In the genomic region with DNA sequence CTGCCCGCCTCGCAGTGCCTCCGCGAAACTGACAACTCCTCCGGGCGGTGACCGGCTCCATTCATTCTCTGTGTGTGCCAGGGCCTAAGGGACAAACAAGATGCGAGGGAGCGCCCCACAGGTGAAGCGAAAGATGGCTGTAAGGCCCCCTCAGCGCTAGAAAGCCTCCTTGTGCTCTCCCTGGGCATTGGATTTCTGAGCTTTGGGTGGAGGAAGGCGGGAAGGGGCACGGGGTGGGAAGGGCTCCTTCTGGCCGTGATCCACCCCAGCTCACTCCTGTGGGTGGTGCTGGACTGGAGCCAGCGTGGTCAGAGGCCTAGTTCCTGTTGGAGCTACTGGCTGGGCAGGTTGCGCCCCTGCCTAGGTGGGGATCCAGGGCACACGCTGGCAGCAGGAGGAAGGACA, we compare ENCODE assay signal across 8 cellular contexts. TPM values are rescaled to one million over a fixed set of nuclear protein-coding genes. Genes with fewer than 3 reads are reported as not detected.
DNase-seq lines count a peak whose midpoint lies in the region; ATAC-seq, FAIRE-seq and TF ChIP-seq lines count a peak whose summit lies in the region.

No MANE protein-coding gene starts in this region.

- H3K27me3 ChIP-seq in HUES6 (ENCODE audit: control insufficient read depth, insufficient read depth, low read length) = peaks cover 26% of the 10 kb centered on the region
- H3K27me3 ChIP-seq in astrocyte (ENCODE audit: insufficient read depth, low read length) = peaks cover 15% of the 10 kb centered on the region
- peaks cover 0 to 36% of the 10 kb centered on the region in 2 experiments for H3K27me3 ChIP-seq in mesenchymal stem cell (ENCODE audit: control insufficient read depth in 1 of 2, insufficient read depth in 1 of 2, low read length in 2 of 2)

- no peak overlapping the region for H2BK120ac ChIP-seq in mesenchymal stem cell (ENCODE audit: low read depth, low read length)

- H4K8ac ChIP-seq in mesenchymal stem cell (ENCODE audit: low read length) = no peak overlapping the region

- H3K4ac ChIP-seq in mesenchymal stem cell (ENCODE audit: low read depth in 1 of 2, low read length in 2 of 2) = no peak overlapping the region

- H3K9me3 ChIP-seq in HUES6 (ENCODE audit: control insufficient read depth, insufficient read depth, low read depth, low read length) (no peaks in the 10 kb centered on the region), astrocyte (ENCODE audit: insufficient read depth, low read depth, low read length) (no peaks in the 10 kb centered on the region), mesenchymal stem cell (ENCODE audit: control insufficient read depth, low read length) (no peaks in the 10 kb centered on the region)

- WGBS in mesenchymal stem cell = 37% methylated on average over 17 of the region's 17 CpGs
- 41% methylated on average over 17 of the region's 17 CpGs for WGBS in urinary bladder

- H3K27ac ChIP-seq in HUES6 (ENCODE audit: low read depth, low read length) = no peak overlapping the region
- H3K27ac ChIP-seq in astrocyte (ENCODE audit: low read depth, low read length) = no peak overlapping the region
- no peak overlapping the region for H3K27ac ChIP-seq in mesenchymal stem cell (ENCODE audit: low read length, poor library complexity, severe bottlenecking)
- no peak overlapping the region for H3K27ac ChIP-seq in urinary bladder (ENCODE audit: low read depth)

- H2AK5ac ChIP-seq in mesenchymal stem cell (ENCODE audit: low read length, severe bottlenecking) = no peak overlapping the region

- no peak for FAIRE-seq in astrocyte (lab: Jason Lieb, UNC)
- FAIRE-seq in GM19239 (lab: Jason Lieb, UNC) = no peak

- no peak overlapping the region for H3K14ac ChIP-seq in mesenchymal stem cell (ENCODE audit: low read length in 2 of 2)

- H3K9ac ChIP-seq in HUES6 (ENCODE audit: low read length) = no peak overlapping the region
- peak overlapping the region; percentile 25 for H3K9ac ChIP-seq in astrocyte (ENCODE audit: low read length)
- H3K9ac ChIP-seq in mesenchymal stem cell (ENCODE audit: low read length) = peak overlapping the region; percentile 85

- no peak overlapping the region for H3K27ac Mint-ChIP-seq in astrocyte (ENCODE audit: unreplicated experiment)

- H3K36me3 Mint-ChIP-seq in astrocyte (ENCODE audit: low read depth, unreplicated experiment) = no peaks in the 10 kb centered on the region

- no peak overlapping the region for H3K18ac ChIP-seq in mesenchymal stem cell (ENCODE audit: low read depth in 1 of 2, low read length in 2 of 2)

- no peak overlapping the region for H2BK15ac ChIP-seq in mesenchymal stem cell (ENCODE audit: low read depth, poor library complexity, severe bottlenecking)

- TF ChIP-seq CTCF in AG10803 (conservative IDR thresholded peaks at IDR 0.05; ENCODE audit: low read length) = no peak
- TF ChIP-seq CTCF in astrocyte (IDR thresholded peaks at IDR 0.05; ENCODE audit: insufficient read depth, low read depth, low read length) = no peak

- no peak overlapping the region for H3K23ac ChIP-seq in mesenchymal stem cell (ENCODE audit: low read length in 2 of 2)

- H3K9me3 Mint-ChIP-seq in astrocyte (ENCODE audit: unreplicated experiment) = no peaks in the 10 kb centered on the region

- no peaks in the 10 kb centered on the region for H3K79me2 ChIP-seq in astrocyte (ENCODE audit: insufficient read depth, low read length)

- no peaks in the 10 kb centered on the region for H3K36me3 ChIP-seq in HUES6 (ENCODE audit: control insufficient read depth, insufficient read depth, low read length)
- no peaks in the 10 kb centered on the region for H3K36me3 ChIP-seq in astrocyte (ENCODE audit: insufficient read depth, low read length)
- peaks cover 0 to 2% of the 10 kb centered on the region in 2 experiments for H3K36me3 ChIP-seq in mesenchymal stem cell (ENCODE audit: control insufficient read depth in 1 of 2, insufficient read depth in 2 of 2, low read depth in 1 of 2, low read length in 2 of 2)
- H3K36me3 ChIP-seq in urinary bladder (ENCODE audit: insufficient read depth) = no peaks in the 10 kb centered on the region

- no peaks in the 10 kb centered on the region for H4K20me1 ChIP-seq in astrocyte (ENCODE audit: insufficient read depth, low read length)

- peak overlapping the region; percentile 56 for H3K4me3 ChIP-seq in AG10803 (ENCODE audit: low read length)
- H3K4me3 ChIP-seq in HUES6 (ENCODE audit: low read depth, low read length) = peak overlapping the region; percentile 70
- H3K4me3 ChIP-seq in astrocyte (ENCODE audit: insufficient read depth, low read depth, low read length) = peak overlapping the region; percentile 55
- peak overlapping the region in 1 of 2 experiments; percentile 83 for H3K4me3 ChIP-seq in mesenchymal stem cell (ENCODE audit: insufficient read depth in 1 of 2, low read depth in 1 of 2, low read length in 2 of 2)
- peak overlapping the region; percentile 90 for H3K4me3 ChIP-seq in urinary bladder (ENCODE audit: low read depth, low read length)

- ATAC-seq in GM18858 (IDR thresholded peaks at IDR 0.05; ENCODE audit: unreplicated experiment) = no peak

- peaks cover 3% of the 10 kb centered on the region for H3K4me1 Mint-ChIP-seq in astrocyte (ENCODE audit: low read depth, unreplicated experiment)

- peaks cover 29% of the 10 kb centered on the region for H3K4me1 ChIP-seq in HUES6 (ENCODE audit: control insufficient read depth, insufficient read depth, low read length)
- peaks cover 16% of the 10 kb centered on the region for H3K4me1 ChIP-seq in astrocyte (ENCODE audit: insufficient read depth, low read length)
- H3K4me1 ChIP-seq in mesenchymal stem cell (ENCODE audit: control insufficient read depth, insufficient read depth, low read depth, low read length) = peaks cover 8% of the 10 kb centered on the region
- peaks cover 2% of the 10 kb centered on the region for H3K4me1 ChIP-seq in urinary bladder (ENCODE audit: insufficient read depth)

- H2BK12ac ChIP-seq in mesenchymal stem cell (ENCODE audit: low read length in 2 of 2) = no peak overlapping the region

- peak overlapping the region; percentile 91 for H3K4me2 ChIP-seq in astrocyte (ENCODE audit: low read length)
- H3K4me2 ChIP-seq in mesenchymal stem cell (ENCODE audit: low read length, poor library complexity, severe bottlenecking) = peak overlapping the region; percentile 97

- H4K91ac ChIP-seq in mesenchymal stem cell (ENCODE audit: low read length) = no peak overlapping the region

- peak overlapping the region; percentile 62 for H2AFZ ChIP-seq in astrocyte (ENCODE audit: low read depth, low read length)
- no peak overlapping the region for H2AFZ ChIP-seq in mesenchymal stem cell (ENCODE audit: low read depth, low read length)

- no peak overlapping the region for H2BK5ac ChIP-seq in mesenchymal stem cell (ENCODE audit: low read depth, low read length, poor library complexity, severe bottlenecking)

- peaks cover 41% of the 10 kb centered on the region for H3K27me3 Mint-ChIP-seq in astrocyte (ENCODE audit: low read depth, unreplicated experiment)

- DNase-seq in AG10803 (ENCODE audit: low read depth) (no peak), astrocyte (ENCODE audit: low read depth) (no peak), mesenchymal stem cell (no peak), GM19239 (ENCODE audit: insufficient read length, low spot score) (no peak), NOMO-1 treated with DMSO at 0.1 percent for 48 hours (lab: John Stamatoyannopoulos, UW; ENCODE audit: unreplicated experiment) (no peak)

- no peaks in the 10 kb centered on the region for H3K79me1 ChIP-seq in mesenchymal stem cell (replicated peaks; ENCODE audit: low read length, poor library complexity, severe bottlenecking)

- peak overlapping the region; percentile 85 for H3K4me3 Mint-ChIP-seq in astrocyte (ENCODE audit: unreplicated experiment)

RNA-seq across cellular contexts. Expression of a gene that starts 0.9 kb away (rescaled TPM):
- total RNA-seq in astrocyte (1.7 TPM in 2 replicates), urinary bladder (13.0 TPM)
- polyA plus RNA-seq in mesenchymal stem cell (2013, experiment 1 of 2) = 0.68 TPM
- 0.67 TPM for polyA plus RNA-seq in mesenchymal stem cell (2013, experiment 2 of 2)
- polyA plus RNA-seq in urinary bladder = 12.6 TPM

RNA-seq across cellular contexts. Expression of a gene that starts 12.1 kb away (rescaled TPM):
- total RNA-seq in astrocyte = 15.6 and 16.7 TPM in 2 replicates
- polyA plus RNA-seq in mesenchymal stem cell (2013, experiment 1 of 2) = 12.3 TPM
- polyA plus RNA-seq in mesenchymal stem cell (2013, experiment 2 of 2) = 11.9 TPM
- total RNA-seq in urinary bladder = 8.8 TPM
- polyA plus RNA-seq in urinary bladder = 18.3 TPM
